ENCODE assay signal across 8 cellular contexts in genomic region chr19:34173145-34173956, GRCh38. TPM values are rescaled to one million over a fixed set of nuclear protein-coding genes. Genes with fewer than 3 reads are reported as not detected.
DNase-seq lines count a peak whose midpoint lies in the region; ATAC-seq, FAIRE-seq and TF ChIP-seq lines count a peak whose summit lies in the region.

No MANE protein-coding gene starts in this region.

- peak; percentile 6 for FAIRE-seq in H54 (lab: Jason Lieb, UNC)

- H3K4me1 ChIP-seq in BE2C (peaks cover 6% of the 10 kb centered on the region), iPS-18a (ENCODE audit: control insufficient read depth, low read depth, low read length) (peaks cover 7% of the 10 kb centered on the region), skeletal muscle satellite cell (ENCODE audit: control insufficient read depth, insufficient read depth, low read length) (peaks cover 37% of the 10 kb centered on the region)

- TF ChIP-seq CTCF in BE2C (IDR thresholded peaks at IDR 0.05; ENCODE audit: low read depth, low read length) (no peak; the same call in 1 of the 2 replicates), astrocyte of the spinal cord (IDR thresholded peaks at IDR 0.05; ENCODE audit: low read depth, low read length) (no peak)

- H3K27me3 ChIP-seq in BE2C (no peaks in the 10 kb centered on the region), iPS-18a (ENCODE audit: control insufficient read depth, insufficient read depth, low read length) (no peaks in the 10 kb centered on the region), skeletal muscle satellite cell (ENCODE audit: control insufficient read depth, insufficient read depth, low read length) (no peaks in the 10 kb centered on the region)

- no peak for DNase-seq in BE2C
- DNase-seq in H54 (ENCODE audit: insufficient read length, low spot score), result peak; percentile 44
- DNase-seq in astrocyte of the spinal cord (ENCODE audit: low read depth, low spot score), result no peak

- H3K4me3 ChIP-seq in BE2C (ENCODE audit: low read depth, low read length) (peak overlapping the region; percentile 91), astrocyte of the spinal cord (ENCODE audit: low read depth, low read length) (peak overlapping the region; percentile 78), iPS-18a (ENCODE audit: low read length) (peak overlapping the region; percentile 94), skeletal muscle satellite cell (ENCODE audit: low read length) (peak overlapping the region; percentile 78)

- H3K27ac ChIP-seq in iPS-18a (ENCODE audit: low read length), result peak overlapping the region; percentile 73

- no peak for ATAC-seq in HG03342 (IDR thresholded peaks at IDR 0.05; ENCODE audit: unreplicated experiment)
- ATAC-seq in activated CD4-positive, CD25-positive, alpha-beta regulatory T cell treated with anti-CD3 and anti-CD28 coated beads, Interleukin-2, amount 50 U/mL, for 24 hours, result no peak

- in situ Hi-C loops in astrocyte of the spinal cord (cut with HindIII; ENCODE audit: low sequenced_read_pairs), result no loop called here

- H3K9ac ChIP-seq in iPS-18a (ENCODE audit: low read length), result peak overlapping the region; percentile 98
- H3K9ac ChIP-seq in skeletal muscle satellite cell (ENCODE audit: low read depth, low read length), result peak overlapping the region; percentile 100

- H3K36me3 ChIP-seq in BE2C, result peaks cover 18% of the 10 kb centered on the region
- H3K36me3 ChIP-seq in iPS-18a (ENCODE audit: control insufficient read depth, low read depth, low read length), result peaks cover 7% of the 10 kb centered on the region
- peaks cover 3% of the 10 kb centered on the region for H3K36me3 ChIP-seq in skeletal muscle satellite cell (ENCODE audit: insufficient read depth, low read length)

- TF ChIP-seq POLR2A in H54 (IDR thresholded peaks at IDR 0.05; ENCODE audit: low read depth, low read length), result no peak

- H3K4me2 ChIP-seq in skeletal muscle satellite cell (ENCODE audit: low read length), result peak overlapping the region; percentile 95

- H3K9me3 ChIP-seq in BE2C, result no peaks in the 10 kb centered on the region
- no peaks in the 10 kb centered on the region for H3K9me3 ChIP-seq in iPS-18a (ENCODE audit: control insufficient read depth, low read depth, low read length)
- no peaks in the 10 kb centered on the region for H3K9me3 ChIP-seq in skeletal muscle satellite cell (replicated peaks; ENCODE audit: low read length)

TF ChIP-seq in PFSK-1, 5 proteins besides CTCF, POLR2A, EP300 and RAD21:
- TF ChIP-seq POLR2AphosphoS5 (IDR thresholded peaks at IDR 0.05; ENCODE audit: low read depth, low read length), result no peak
- TF ChIP-seq SIN3A (IDR thresholded peaks at IDR 0.05; ENCODE audit: borderline replicate concordance, insufficient read depth, low read length), result 0 out of 2 replicates have a peak, but pooled peaks have one; percentile 73
TF ChIP-seq in PFSK-1: peak in this region for 1.

RNA-seq across cellular contexts. Expression of gene LSM14A, which starts 1.0 kb away (rescaled TPM):
- 207 TPM for polyA plus RNA-seq in BE2C (2012; ENCODE audit: insufficient read depth, insufficient read length, low read depth)
- polyA plus RNA-seq in PFSK-1 (2012; ENCODE audit: insufficient read length, low read depth), result 128 TPM
- total RNA-seq in skeletal muscle satellite cell (2012; rRNA removed), result 38.3 and 43.0 TPM in 2 replicates
